Comparison of ENCODE assay signal across 7 cellular contexts in genomic region chr20:62141397-62142251, GRCh38. TPM values are rescaled to one million over a fixed set of nuclear protein-coding genes. Genes with fewer than 3 reads are reported as not detected.
A peak's percentile ranks its signal among the peaks of the same experiment; 100 is the strongest.
DNase-seq lines count a peak whose midpoint lies in the region; ATAC-seq and TF ChIP-seq lines count a peak whose summit lies in the region.

No MANE protein-coding gene starts in this region.

- TF ChIP-seq CTCF in IMR-90 (conservative IDR thresholded peaks at IDR 0.05; ENCODE audit: low read depth, low read length) (peak; percentile 38), smooth muscle cell (IDR thresholded peaks at IDR 0.05; ENCODE audit: borderline replicate concordance, insufficient read depth, poor library complexity, severe bottlenecking) (no peak)

- H3K9me3 ChIP-seq in ES-I3 (ENCODE audit: control insufficient read depth, insufficient read depth, low read length) (no peaks in the 10 kb centered on the region), IMR-90 (ENCODE audit: control insufficient read depth, insufficient read depth, low read length) (no peaks in the 10 kb centered on the region), iPS DF 6.9 (ENCODE audit: control insufficient read depth, insufficient read depth, low read length) (no peaks in the 10 kb centered on the region), smooth muscle cell (replicated peaks; ENCODE audit: low read depth) (no peaks in the 10 kb centered on the region)

- peak overlapping the region; percentile 90 for H3K27ac Mint-ChIP-seq in activated T-helper 2 cell treated with anti-CD3 and anti-CD28 coated beads, Interferon-gamma antibody, Interleukin-2, Interleukin-4, amounts not matched to agents 10 μg/mL and 5 μg/mL and 100 μg/mL, durations not matched to agents 14 hours and 24 hours and 36 hours

- H3K36me3 ChIP-seq in ES-I3 (ENCODE audit: insufficient read depth, low read length) (peaks cover 22% of the 10 kb centered on the region), IMR-90 (ENCODE audit: control insufficient read depth, insufficient read depth, low read length) (peaks cover 43% of the 10 kb centered on the region), iPS DF 6.9 (ENCODE audit: control insufficient read depth, insufficient read depth, low read length) (peaks cover 22% of the 10 kb centered on the region), smooth muscle cell (ENCODE audit: low read depth) (no peaks in the 10 kb centered on the region)

- peaks cover 34% of the 10 kb centered on the region for H3K4me1 Mint-ChIP-seq in activated T-helper 2 cell treated with anti-CD3 and anti-CD28 coated beads, Interferon-gamma antibody, Interleukin-2, Interleukin-4, amounts not matched to agents 10 μg/mL and 5 μg/mL and 100 μg/mL, durations not matched to agents 14 hours and 24 hours and 36 hours (ENCODE audit: low read depth)

- no peak overlapping the region; the same call in 1 of the 2 replicates for H3K56ac ChIP-seq in IMR-90 (ENCODE audit: extremely low read depth, insufficient read depth, low read length)

- H3K79me2 ChIP-seq in smooth muscle cell (ENCODE audit: low read depth): peaks cover 64% of the 10 kb centered on the region

- H2BK15ac ChIP-seq in IMR-90 (ENCODE audit: low read depth, low read length): no peak overlapping the region

- H3K27me3 ChIP-seq in IMR-90 (ENCODE audit: control insufficient read depth, insufficient read depth, low read length) (no peaks in the 10 kb centered on the region), iPS DF 6.9 (ENCODE audit: control insufficient read depth, insufficient read depth, low read length) (no peaks in the 10 kb centered on the region), smooth muscle cell (ENCODE audit: low read depth) (no peaks in the 10 kb centered on the region)

- H3K9me3 Mint-ChIP-seq in activated T-helper 2 cell treated with anti-CD3 and anti-CD28 coated beads, Interferon-gamma antibody, Interleukin-2, Interleukin-4, amounts not matched to agents 10 μg/mL and 5 μg/mL and 100 μg/mL, durations not matched to agents 14 hours and 24 hours and 36 hours: no peaks in the 10 kb centered on the region

- dilution Hi-C loops in IMR-90 (cut with HindIII; ENCODE audit: low sequenced_read_pairs, unreplicated experiment): no loop called here

- CTCF ChIA-PET in IMR-90 (lab: Yijun Ruan, JAX): interaction anchor here (0.7 kb wide), 1 partner anchor 121 kb away, joined by 3 read pairs; no protein-coding TSS in a partner anchor

- peaks cover 21% of the 10 kb centered on the region for H3K9me1 ChIP-seq in IMR-90 (ENCODE audit: insufficient read depth, low read length)

- H3K18ac ChIP-seq in IMR-90 (ENCODE audit: low read depth, low read length): no peak overlapping the region

- peak overlapping the region; percentile 49; the same call in 1 of the 2 replicates for H3K4ac ChIP-seq in IMR-90 (ENCODE audit: low read depth, low read length)

- POLR2A ChIA-PET in IMR-90 (lab: Charles Lee; ENCODE audit: unreplicated experiment): interaction anchor here (0.6 kb wide), 1 partner anchor 9 kb away, joined by 13 read pairs; no protein-coding TSS in a partner anchor

- H3K9ac ChIP-seq in ES-I3 (ENCODE audit: low read depth, low read length) (peak overlapping the region; percentile 77), IMR-90 (ENCODE audit: low read depth, low read length) (peak overlapping the region; percentile 93), smooth muscle cell (ENCODE audit: low read depth) (peak overlapping the region; percentile 46)

- H3F3A ChIP-seq in smooth muscle cell (ENCODE audit: low read depth): peaks cover 42% of the 10 kb centered on the region

- H3K36me3 Mint-ChIP-seq in activated T-helper 2 cell treated with anti-CD3 and anti-CD28 coated beads, Interferon-gamma antibody, Interleukin-2, Interleukin-4, amounts not matched to agents 10 μg/mL and 5 μg/mL and 100 μg/mL, durations not matched to agents 14 hours and 24 hours and 36 hours (ENCODE audit: low read depth): peaks cover 71% of the 10 kb centered on the region

- in situ Hi-C loops in IMR-90 (cut with MboI; ENCODE audit: low sequenced_read_pairs): no loop called here

- intact Hi-C loops in IMR-90 (cut with micrococcal nuclease): loop anchor here (1.0 kb wide), 1 partner anchor 131 kb away; no protein-coding TSS in a partner anchor
- intact Hi-C loops in activated T-helper 2 cell treated with anti-CD3 and anti-CD28 coated beads, Interferon-gamma antibody, Interleukin-2, Interleukin-4, amounts not matched to agents 10 μg/mL and 5 μg/mL and 100 μg/mL, durations not matched to agents 14 hours and 24 hours and 36 hours (cut with micrococcal nuclease): loop anchor here (1.0 to 5.0 kb wide), 4 partner anchors 19 to 129 kb away; no protein-coding TSS in a partner anchor

- WGBS in IMR-90 (ENCODE audit: extremely low coverage in 2 of 2, insufficient read length in 1 of 2), 2 experiments: 0% methylated on average over 1 of the region's 14 CpGs; no CpG with 5 or more reads in 1 of the 2 experiments
- no CpG with 5 or more reads among the region's 14 CpGs for WGBS in iPS DF 6.9 (ENCODE audit: insufficient coverage, insufficient read length)
- 26% methylated on average over 14 of the region's 14 CpGs for WGBS in smooth muscle cell (ENCODE audit: low lambda C conversion rate)

- H2AK5ac ChIP-seq in IMR-90 (ENCODE audit: low read depth, low read length): 0 out of 2 replicates have a peak overlapping the region, but pooled peaks have one; percentile 21

- H3K4me1 ChIP-seq in ES-I3 (ENCODE audit: insufficient read depth, low read length) (peaks cover 14% of the 10 kb centered on the region), IMR-90 (ENCODE audit: control insufficient read depth, insufficient read depth, low read length) (peaks cover 15% of the 10 kb centered on the region), iPS DF 6.9 (ENCODE audit: control insufficient read depth, insufficient read depth, low read length) (0 out of 2 replicates have a peak, but pooled peaks cover 1% of the 10 kb centered on the region), smooth muscle cell (ENCODE audit: low read depth) (peaks cover 18% of the 10 kb centered on the region)

- H3K79me1 ChIP-seq in IMR-90 (ENCODE audit: low read depth in 1 of 2, low read length in 2 of 2): peaks cover 17 to 78% of the 10 kb centered on the region in 2 experiments

- DNase-seq in IMR-90 (peak; percentile 38), iPS DF 6.9 (ENCODE audit: low read depth, low spot score) (no peak), smooth muscle cell (lab: John Stamatoyannopoulos, UW; ENCODE audit: unreplicated experiment) (no peak), GDM1 (lab: John Stamatoyannopoulos, UW) (no peak)
- DNase-seq in activated T-helper 2 cell treated with anti-CD3 and anti-CD28 coated beads, Interferon-gamma antibody, Interleukin-2, Interleukin-4, amounts not matched to agents 10 μg/mL and 5 μg/mL and 100 μg/mL, durations not matched to agents 14 hours and 24 hours and 36 hours (ENCODE audit: low spot score): no peak

- peak overlapping the region; percentile 89 for H3K4me2 ChIP-seq in IMR-90 (ENCODE audit: low read depth, low read length)
- peak overlapping the region; percentile 88 for H3K4me2 ChIP-seq in smooth muscle cell

- no peak overlapping the region for H4K91ac ChIP-seq in IMR-90 (ENCODE audit: insufficient read depth, low read depth, low read length)

- H4K8ac ChIP-seq in IMR-90 (ENCODE audit: low read depth in 2 of 2, low read length in 2 of 2): no peak overlapping the region

- H3K4me3 Mint-ChIP-seq in activated T-helper 2 cell treated with anti-CD3 and anti-CD28 coated beads, Interferon-gamma antibody, Interleukin-2, Interleukin-4, amounts not matched to agents 10 μg/mL and 5 μg/mL and 100 μg/mL, durations not matched to agents 14 hours and 24 hours and 36 hours (ENCODE audit: low read depth): peak overlapping the region; percentile 92

- H2BK5ac ChIP-seq in IMR-90 (ENCODE audit: low read depth, low read length, poor library complexity, severe bottlenecking): no peak overlapping the region

- H4K5ac ChIP-seq in IMR-90 (ENCODE audit: low read depth, low read length): no peak overlapping the region

- peaks cover 87% of the 10 kb centered on the region for H4K20me1 ChIP-seq in IMR-90 (ENCODE audit: insufficient read depth, low read length)
- H4K20me1 ChIP-seq in smooth muscle cell (ENCODE audit: low read depth): peaks cover 86% of the 10 kb centered on the region

- H3K4me3 ChIP-seq in IMR-90 (ENCODE audit: insufficient read depth, low read depth, low read length) (peak overlapping the region; percentile 95), iPS DF 6.9 (ENCODE audit: low read length) (peak overlapping the region; percentile 96; the same call in 1 of the 2 replicates), smooth muscle cell (peak overlapping the region; percentile 65)

- no peak overlapping the region for H2BK120ac ChIP-seq in IMR-90 (ENCODE audit: low read depth, low read length)

- peak overlapping the region; percentile 55 for H3K27ac ChIP-seq in IMR-90 (ENCODE audit: insufficient read depth, low read length)
- no peak overlapping the region for H3K27ac ChIP-seq in iPS DF 6.9 (ENCODE audit: low read length)
- H3K27ac ChIP-seq in smooth muscle cell (ENCODE audit: low read depth): peak overlapping the region; percentile 36

- TF ChIP-seq RAD21 in IMR-90 (IDR thresholded peaks at IDR 0.05; ENCODE audit: low read length): peak; percentile 23; the same call in 1 of the 2 replicates

- H2AFZ ChIP-seq in IMR-90 (replicated peaks; ENCODE audit: low read length, poor library complexity) (no peak overlapping the region), smooth muscle cell (ENCODE audit: low read depth) (no peak overlapping the region)

- no peak for TF ChIP-seq POLR2A in IMR-90 (IDR thresholded peaks at IDR 0.05; ENCODE audit: low read depth, low read length)
- no peak for TF ChIP-seq POLR2A in GM18505 (IDR thresholded peaks at IDR 0.05; ENCODE audit: borderline replicate concordance, extremely low read depth, insufficient read depth, insufficient read length)

- H3K14ac ChIP-seq in IMR-90 (replicated peaks; ENCODE audit: low read depth, low read length): peak overlapping the region; percentile 10; the same call in 1 of the 2 replicates

- H2BK20ac ChIP-seq in IMR-90 (ENCODE audit: low read depth, low read length): no peak overlapping the region

- ATAC-seq in IMR-90 (ENCODE audit: low read depth) (no peak), GM18505 (IDR thresholded peaks at IDR 0.05; ENCODE audit: unreplicated experiment) (no peak)

- peak overlapping the region; percentile 82 for H2AK9ac ChIP-seq in IMR-90 (replicated peaks; ENCODE audit: low read depth, low read length, poor library complexity)

- peak overlapping the region; percentile 68 for H3K23ac ChIP-seq in IMR-90 (ENCODE audit: low read depth, low read length)

- H3K27me3 Mint-ChIP-seq in activated T-helper 2 cell treated with anti-CD3 and anti-CD28 coated beads, Interferon-gamma antibody, Interleukin-2, Interleukin-4, amounts not matched to agents 10 μg/mL and 5 μg/mL and 100 μg/mL, durations not matched to agents 14 hours and 24 hours and 36 hours (ENCODE audit: low read depth): no peaks in the 10 kb centered on the region

- no TSS peak for BruUV-seq in IMR-90 (replicated peaks; lab: Mats Ljungman, UMichigan)

RNA-seq across cellular contexts. Expression of gene PSMA7, which starts 1.6 kb away (rescaled TPM):
- 458 and 487 TPM in 2 replicates for total RNA-seq in IMR-90 (2012; rRNA removed)
- polyA plus RNA-seq in IMR-90 (2012; rRNA removed): 417 and 520 TPM in 2 replicates
- 774 and 987 TPM in 2 replicates for polyA plus RNA-seq in IMR-90 (2012; cell fraction: cytosol; rRNA removed)
- 366 and 428 TPM in 2 replicates for polyA plus RNA-seq in IMR-90 (2012; cell fraction: nucleus; rRNA removed; ENCODE audit: low replicate concordance)
- 405 and 434 TPM in 2 replicates for total RNA-seq in activated T-helper 2 cell treated with anti-CD3 and anti-CD28 coated beads, Interferon-gamma antibody, Interleukin-2, Interleukin-4, amounts not matched to agents 10 μg/mL and 5 μg/mL and 100 μg/mL, durations not matched to agents 14 hours and 24 hours and 36 hours
- total RNA-seq in smooth muscle cell: 297 and 376 TPM in 2 replicates
- 461 and 473 TPM in 2 replicates for polyA plus RNA-seq in smooth muscle cell

RNA-seq across cellular contexts. Expression of gene SS18L1, which starts 1.9 kb away (rescaled TPM):
- total RNA-seq in IMR-90 (2012; rRNA removed) (8.1 and 10.6 TPM in 2 replicates), smooth muscle cell (10.1 and 15.1 TPM in 2 replicates)
- polyA plus RNA-seq in IMR-90 (2012; rRNA removed) (12.2 and 15.6 TPM in 2 replicates), smooth muscle cell (1.1 and 2.3 TPM in 2 replicates)
- 3.6 and 10.0 TPM in 2 replicates for polyA plus RNA-seq in IMR-90 (2012; cell fraction: cytosol; rRNA removed)
- polyA plus RNA-seq in IMR-90 (2012; cell fraction: nucleus; rRNA removed; ENCODE audit: low replicate concordance): 32.8 and 87.5 TPM in 2 replicates
- total RNA-seq in activated T-helper 2 cell treated with anti-CD3 and anti-CD28 coated beads, Interferon-gamma antibody, Interleukin-2, Interleukin-4, amounts not matched to agents 10 μg/mL and 5 μg/mL and 100 μg/mL, durations not matched to agents 14 hours and 24 hours and 36 hours: 26.0 and 30.7 TPM in 2 replicates

RNA-seq across cellular contexts. Expression of gene LSM14B, which starts 19.3 kb away (rescaled TPM):
- total RNA-seq in IMR-90 (2012; rRNA removed): 23.7 and 30.6 TPM in 2 replicates
- polyA plus RNA-seq in IMR-90 (2012; rRNA removed): 41.1 and 46.7 TPM in 2 replicates
- 21.4 and 47.8 TPM in 2 replicates for polyA plus RNA-seq in IMR-90 (2012; cell fraction: cytosol; rRNA removed)
- 41.4 and 44.4 TPM in 2 replicates for polyA plus RNA-seq in IMR-90 (2012; cell fraction: nucleus; rRNA removed; ENCODE audit: low replicate concordance)
- total RNA-seq in activated T-helper 2 cell treated with anti-CD3 and anti-CD28 coated beads, Interferon-gamma antibody, Interleukin-2, Interleukin-4, amounts not matched to agents 10 μg/mL and 5 μg/mL and 100 μg/mL, durations not matched to agents 14 hours and 24 hours and 36 hours: 42.9 and 45.0 TPM in 2 replicates
- total RNA-seq in smooth muscle cell: 21.5 and 22.7 TPM in 2 replicates
- polyA plus RNA-seq in smooth muscle cell: 4.9 and 5.6 TPM in 2 replicates

RNA-seq across cellular contexts. Expression of gene MTG2, which starts 41.2 kb away (rescaled TPM):
- total RNA-seq in IMR-90 (2012; rRNA removed): 11.5 and 12.2 TPM in 2 replicates
- 23.9 and 25.2 TPM in 2 replicates for polyA plus RNA-seq in IMR-90 (2012; rRNA removed)
- polyA plus RNA-seq in IMR-90 (2012; cell fraction: cytosol; rRNA removed): 21.7 and 23.7 TPM in 2 replicates
- polyA plus RNA-seq in IMR-90 (2012; cell fraction: nucleus; rRNA removed; ENCODE audit: low replicate concordance): 52.1 and 66.5 TPM in 2 replicates
- 34.0 and 40.2 TPM in 2 replicates for total RNA-seq in activated T-helper 2 cell treated with anti-CD3 and anti-CD28 coated beads, Interferon-gamma antibody, Interleukin-2, Interleukin-4, amounts not matched to agents 10 μg/mL and 5 μg/mL and 100 μg/mL, durations not matched to agents 14 hours and 24 hours and 36 hours
- 19.9 and 21.9 TPM in 2 replicates for total RNA-seq in smooth muscle cell
- polyA plus RNA-seq in smooth muscle cell: 13.4 and 17.9 TPM in 2 replicates
